ENCODE assay signal across 21 cellular contexts in genomic region chr20:57097245-57097935, GRCh38.
"Had no signal": no experiment of that assay in that cellular context is flagged by ENCODE, and none has a peak within 500 bp of the region (broad histone marks: within the 10 kb centered on the region; RNA-seq: fewer than 3 reads in every experiment).

No MANE protein-coding gene starts in this region.

- FAIRE-seq: frontal cortex had no signal

- H3K9me3 ChIP-seq: ascending aorta, breast epithelium, heart left ventricle, sigmoid colon, tibial artery, uterus had no signal

- H3K27ac ChIP-seq: ascending aorta, breast epithelium, epithelial cell of prostate, heart left ventricle, sigmoid colon, tibial artery, uterus had no signal

- H3K36me3 Mint-ChIP-seq: activated naive CD4-positive, alpha-beta T cell treated with anti-CD3 and anti-CD28 coated beads, Interleukin-2, amount 10 ng/mL, durations not matched to agents 7 days and 5 days; naive thymus-derived CD8-positive, alpha-beta T cell had no signal

- H3K27me3 ChIP-seq: ascending aorta, breast epithelium, sigmoid colon, uterus had no signal

- DNase-seq: activated naive CD4-positive, alpha-beta T cell treated with anti-CD3 and anti-CD28 coated beads, Interleukin-2, amount 10 ng/mL, durations not matched to agents 7 days and 5 days; activated T-cell treated with anti-CD3 and anti-CD28 coated beads for 4 hours; cerebellar nuclear complex; effector memory CD4-positive, alpha-beta T cell; left cardiac atrium; mammary epithelial cell; naive thymus-derived CD8-positive, alpha-beta T cell; sigmoid colon; stimulated activated CD4-positive, alpha-beta T cell treated with anti-CD3 and anti-CD28 coated beads, Interleukin-12 subunit alpha, Interleukin-12 subunit beta, amount 100 ng/mL, for 4 hours; stimulated activated CD4-positive, alpha-beta T cell treated with anti-CD3 and anti-CD28 coated beads, Interleukin-2, amount 100 ng/mL, for 24 hours; tibial artery; uterus had no signal

- H3K36me3 ChIP-seq: ascending aorta, breast epithelium, heart left ventricle, sigmoid colon, tibial artery, uterus had no signal

- H3K9me3 Mint-ChIP-seq: activated naive CD4-positive, alpha-beta T cell treated with anti-CD3 and anti-CD28 coated beads, Interleukin-2, amount 10 ng/mL, durations not matched to agents 7 days and 5 days; activated T-helper 17 cell treated with anti-CD3 and anti-CD28 coated beads, Interleukin-2, amount 50 U/mL, for 72 hours; dendritic cell treated with granulocyte-macrophage colony-stimulating factor and Interleukin-4, amounts not matched to agents 40 ng/mL and 50 ng/mL, for 4 days; naive thymus-derived CD8-positive, alpha-beta T cell had no signal

- H3K4me3 ChIP-seq: ascending aorta, breast epithelium, heart left ventricle, sigmoid colon, tibial artery, uterus had no signal

- H3K4me3 Mint-ChIP-seq: activated naive CD4-positive, alpha-beta T cell treated with anti-CD3 and anti-CD28 coated beads, Interleukin-2, amount 10 ng/mL, durations not matched to agents 7 days and 5 days; activated T-helper 17 cell treated with anti-CD3 and anti-CD28 coated beads, Interleukin-2, amount 50 U/mL, for 72 hours; dendritic cell treated with granulocyte-macrophage colony-stimulating factor and Interleukin-4, amounts not matched to agents 40 ng/mL and 50 ng/mL, for 4 days; naive thymus-derived CD8-positive, alpha-beta T cell had no signal

- H3K4me1 Mint-ChIP-seq: activated naive CD4-positive, alpha-beta T cell treated with anti-CD3 and anti-CD28 coated beads, Interleukin-2, amount 10 ng/mL, durations not matched to agents 7 days and 5 days had no signal

- ATAC-seq: activated CD4-positive, CD25-positive, alpha-beta regulatory T cell treated with anti-CD3 and anti-CD28 coated beads, Interleukin-2, amount 50 U/mL, for 24 hours; activated T-helper 17 cell treated with anti-CD3 and anti-CD28 coated beads, Interleukin-2, amount 50 U/mL, for 72 hours; left cardiac atrium; naive thymus-derived CD8-positive, alpha-beta T cell had no signal

- H3K27ac Mint-ChIP-seq: activated naive CD4-positive, alpha-beta T cell treated with anti-CD3 and anti-CD28 coated beads, Interleukin-2, amount 10 ng/mL, durations not matched to agents 7 days and 5 days; activated T-helper 17 cell treated with anti-CD3 and anti-CD28 coated beads, Interleukin-2, amount 50 U/mL, for 72 hours; dendritic cell treated with granulocyte-macrophage colony-stimulating factor and Interleukin-4, amounts not matched to agents 40 ng/mL and 50 ng/mL, for 4 days; progenitor cell of endocrine pancreas had no signal
